27 cellular contexts compared by ENCODE assay signal in genomic region chr11:62487136-62487535, GRCh38.
"Had no signal": no experiment of that assay in that cellular context is flagged by ENCODE, and none has a peak within 500 bp of the region (broad histone marks: within the 10 kb centered on the region; RNA-seq: fewer than 3 reads in every experiment).

No MANE protein-coding gene starts in this region.

- H3K9me3 Mint-ChIP-seq: activated CD4-positive, alpha-beta memory T cell treated with anti-CD3 and anti-CD28 coated beads, Interleukin-2, amount 10 ng/mL, durations not matched to agents 7 days and 5 days; activated CD4-positive, alpha-beta T cell treated with anti-CD3 and anti-CD28 coated beads, Interleukin-2, amount 10 ng/mL, durations not matched to agents 24 days and 14 days; activated naive CD4-positive, alpha-beta T cell treated with anti-CD3 and anti-CD28 coated beads, Interleukin-2, amount 50 U/mL, for 24 hours; activated naive CD8-positive, alpha-beta T cell treated with anti-CD3 and anti-CD28 coated beads, Interleukin-2, amount 50 U/mL, for 24 hours; activated T-cell treated with anti-CD3 and anti-CD28 coated beads, Interleukin-2, amount 50 U/mL, for 4 hours; activated T-helper 17 cell treated with anti-CD3 and anti-CD28 coated beads, Interleukin-2, amount 50 U/mL, for 72 hours; central memory CD8-positive, alpha-beta T cell; dendritic cell treated with granulocyte-macrophage colony-stimulating factor and Interleukin-4, amounts not matched to agents 40 ng/mL and 50 ng/mL, for 4 days; naive B cell; neural crest cell; stimulated activated naive B cell treated with anti-CD40 and anti-IgM and Interleukin-4, amounts not matched to agents 10 μg/mL and 1 μg/mL and 100 μg/mL, for 72 hours had no signal

- H3K9me3 ChIP-seq: breast epithelium, esophagus muscularis mucosa, heart left ventricle, stomach, tibial nerve had no signal

- FAIRE-seq: small intestine had no signal

- H3K4me1 Mint-ChIP-seq: activated CD4-positive, alpha-beta memory T cell treated with anti-CD3 and anti-CD28 coated beads, Interleukin-2, amount 10 ng/mL, durations not matched to agents 7 days and 5 days; activated T-helper 17 cell treated with anti-CD3 and anti-CD28 coated beads, Interleukin-2, amount 50 U/mL, for 72 hours; central memory CD8-positive, alpha-beta T cell; naive B cell had no signal

- H3K27me3 ChIP-seq: breast epithelium, esophagus muscularis mucosa, foreskin keratinocyte, heart left ventricle, stomach, tibial nerve had no signal

- DNase-seq: activated CD4-positive, alpha-beta memory T cell treated with anti-CD3 and anti-CD28 coated beads, Interleukin-2, amount 10 ng/mL, durations not matched to agents 7 days and 5 days; activated CD4-positive, alpha-beta T cell treated with anti-CD3 and anti-CD28 coated beads, Interleukin-2, amount 10 ng/mL, durations not matched to agents 24 days and 14 days; activated CD4-positive, CD25-positive, alpha-beta regulatory T cell treated with anti-CD3 and anti-CD28 coated beads, Interleukin-2, amount 50 U/mL, for 72 hours; activated naive CD8-positive, alpha-beta T cell treated with anti-CD3 and anti-CD28 coated beads, Interleukin-2, amount 50 U/mL, for 24 hours; activated T-cell treated with anti-CD3 and anti-CD28 coated beads, Interleukin-2, amount 50 U/mL, for 4 hours; amygdala; foreskin keratinocyte; heart left ventricle; islet precursor cell; left cardiac atrium; left ventricle myocardium superior; naive B cell; small intestine; stimulated activated CD4-positive, alpha-beta T cell treated with anti-CD3 and anti-CD28 coated beads, Interleukin-4, amount 100 ng/mL, for 4 hours; stimulated activated CD8-positive, alpha-beta memory T cell treated with anti-CD3 and anti-CD28 coated beads, Interleukin-4, amount 100 ng/mL, for 48 hours; stimulated activated naive B cell treated with anti-CD40 and anti-IgM and Interleukin-4, amounts not matched to agents 10 μg/mL and 1 μg/mL and 100 μg/mL, for 72 hours; stomach; T-helper 2 cell had no signal

- H3K36me3 ChIP-seq: breast epithelium, esophagus muscularis mucosa, heart left ventricle, stomach had no signal

- H3K4me3 Mint-ChIP-seq: activated CD4-positive, alpha-beta memory T cell treated with anti-CD3 and anti-CD28 coated beads, Interleukin-2, amount 10 ng/mL, durations not matched to agents 7 days and 5 days; activated CD4-positive, alpha-beta T cell treated with anti-CD3 and anti-CD28 coated beads, Interleukin-2, amount 10 ng/mL, durations not matched to agents 24 days and 14 days; activated naive CD4-positive, alpha-beta T cell treated with anti-CD3 and anti-CD28 coated beads, Interleukin-2, amount 50 U/mL, for 24 hours; activated naive CD8-positive, alpha-beta T cell treated with anti-CD3 and anti-CD28 coated beads, Interleukin-2, amount 50 U/mL, for 24 hours; activated T-cell treated with anti-CD3 and anti-CD28 coated beads, Interleukin-2, amount 50 U/mL, for 4 hours; activated T-helper 17 cell treated with anti-CD3 and anti-CD28 coated beads, Interleukin-2, amount 50 U/mL, for 72 hours; central memory CD8-positive, alpha-beta T cell; dendritic cell treated with granulocyte-macrophage colony-stimulating factor and Interleukin-4, amounts not matched to agents 40 ng/mL and 50 ng/mL, for 4 days; neural crest cell; stimulated activated naive B cell treated with anti-CD40 and anti-IgM and Interleukin-4, amounts not matched to agents 10 μg/mL and 1 μg/mL and 100 μg/mL, for 72 hours had no signal

- H3K27ac Mint-ChIP-seq: activated CD4-positive, alpha-beta memory T cell treated with anti-CD3 and anti-CD28 coated beads, Interleukin-2, amount 10 ng/mL, durations not matched to agents 7 days and 5 days; activated CD4-positive, alpha-beta T cell treated with anti-CD3 and anti-CD28 coated beads, Interleukin-2, amount 10 ng/mL, durations not matched to agents 24 days and 14 days; activated naive CD4-positive, alpha-beta T cell treated with anti-CD3 and anti-CD28 coated beads, Interleukin-2, amount 50 U/mL, for 24 hours; activated naive CD8-positive, alpha-beta T cell treated with anti-CD3 and anti-CD28 coated beads, Interleukin-2, amount 50 U/mL, for 24 hours; activated T-helper 17 cell treated with anti-CD3 and anti-CD28 coated beads, Interleukin-2, amount 50 U/mL, for 72 hours; dendritic cell treated with granulocyte-macrophage colony-stimulating factor and Interleukin-4, amounts not matched to agents 40 ng/mL and 50 ng/mL, for 4 days; naive B cell; stimulated activated naive B cell treated with anti-CD40 and anti-IgM and Interleukin-4, amounts not matched to agents 10 μg/mL and 1 μg/mL and 100 μg/mL, for 72 hours had no signal

- ATAC-seq: activated naive CD8-positive, alpha-beta T cell treated with anti-CD3 and anti-CD28 coated beads, Interleukin-2, amount 50 U/mL, for 24 hours; activated T-cell treated with anti-CD3 and anti-CD28 coated beads, Interleukin-2, amount 50 U/mL, for 4 hours; activated T-helper 17 cell treated with anti-CD3 and anti-CD28 coated beads, Interleukin-2, amount 50 U/mL, for 72 hours; foreskin keratinocyte; heart left ventricle; left cardiac atrium; left ventricle myocardium superior; sciatic nerve; stimulated activated naive B cell treated with anti-CD40 and anti-IgM and Interleukin-4, amounts not matched to agents 10 μg/mL and 1 μg/mL and 100 μg/mL, for 72 hours had no signal

- H3K27ac ChIP-seq: breast epithelium, foreskin keratinocyte had no signal

- H3K4me1 ChIP-seq: breast epithelium, foreskin keratinocyte, heart left ventricle had no signal

- H3K36me3 Mint-ChIP-seq: activated naive CD4-positive, alpha-beta T cell treated with anti-CD3 and anti-CD28 coated beads, Interleukin-2, amount 50 U/mL, for 24 hours had no signal

- H3K4me3 ChIP-seq: breast epithelium, esophagus muscularis mucosa, heart left ventricle, stomach, tibial nerve had no signal

- H3K27me3 Mint-ChIP-seq: activated naive CD4-positive, alpha-beta T cell treated with anti-CD3 and anti-CD28 coated beads, Interleukin-2, amount 50 U/mL, for 24 hours; activated T-helper 17 cell treated with anti-CD3 and anti-CD28 coated beads, Interleukin-2, amount 50 U/mL, for 72 hours; central memory CD8-positive, alpha-beta T cell had no signal
